12 cellular contexts compared by ENCODE assay signal in the genomic region with DNA sequence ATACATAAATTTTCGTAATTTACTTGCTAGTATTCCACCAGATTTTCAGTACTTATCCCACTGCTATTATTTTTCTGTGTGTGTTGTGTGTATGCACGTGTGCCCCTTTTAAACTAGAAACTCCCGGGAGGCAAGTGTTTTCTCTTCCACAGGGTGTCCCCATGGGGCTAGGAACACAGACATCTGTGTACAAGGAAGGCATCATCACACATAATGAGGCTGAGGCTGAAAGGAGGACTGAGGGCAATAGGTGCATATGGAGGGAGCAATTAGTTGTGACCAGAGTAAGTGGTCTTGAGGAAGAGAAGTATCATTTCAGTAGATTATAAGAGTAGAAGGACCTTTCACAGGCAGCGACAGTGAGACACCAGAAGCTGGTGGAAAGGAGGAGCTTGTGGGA. TPM values are rescaled to one million over a fixed set of nuclear protein-coding genes. Genes with fewer than 3 reads are reported as not detected.
A peak's percentile ranks its signal among the peaks of the same experiment; 100 is the strongest.
DNase-seq lines count a peak whose midpoint lies in the region; ATAC-seq and TF ChIP-seq lines count a peak whose summit lies in the region.
"Had no signal": no experiment of that assay in that cellular context is flagged by ENCODE, and none has a peak within 500 bp of the region (broad histone marks: within the 10 kb centered on the region; RNA-seq: fewer than 3 reads in every experiment).

No MANE protein-coding gene starts in this region.

- DNase-seq in Ammon's horn (ENCODE audit: low spot score): peak; percentile 57
- DNase-seq in DMS79 treated with DMSO at 0.1 percent for 48 hours (lab: John Stamatoyannopoulos, UW): peak; percentile 72
- DNase-seq in OCI-M1 (lab: John Stamatoyannopoulos, UW): peak; percentile 78
- no peak for DNase-seq in endodermal cell
- no peak for DNase-seq in SK-N-DZ (ENCODE audit: low spot score)
- DNase-seq in SKM-1 treated with dmso at 0.1 percent for 144 hours (lab: John Stamatoyannopoulos, UW; ENCODE audit: unreplicated experiment): no peak
- DNase-seq: GDM1; NK-92 treated with Interleukin-12 subunit alpha and Interleukin-12 subunit beta, amount 100 ng/mL, for 24 hours; small intestine; substantia nigra had no signal

- no peak for ATAC-seq in GM19395 (IDR thresholded peaks at IDR 0.05; ENCODE audit: unreplicated experiment)
- no peak for ATAC-seq in HG02759 (IDR thresholded peaks at IDR 0.05; ENCODE audit: unreplicated experiment)

- H3K4me3 ChIP-seq in endodermal cell (ENCODE audit: low read length): no peak overlapping the region

- H3K36me3 ChIP-seq in endodermal cell (ENCODE audit: control insufficient read depth, insufficient read depth, low read length): peaks cover 1% of the 10 kb centered on the region

- H3K27me3 ChIP-seq in endodermal cell (ENCODE audit: control insufficient read depth, insufficient read depth, low read length, poor library complexity, severe bottlenecking): peaks cover 12% of the 10 kb centered on the region

- H3K4me3 Mint-ChIP-seq in endodermal cell: no peak overlapping the region

- peaks cover 34% of the 10 kb centered on the region for H3K4me1 Mint-ChIP-seq in endodermal cell

- no peaks in the 10 kb centered on the region for H3K9me3 Mint-ChIP-seq in endodermal cell

- H3K36me3 Mint-ChIP-seq in endodermal cell (ENCODE audit: low read depth): peaks cover 7% of the 10 kb centered on the region

- H3K27ac ChIP-seq in endodermal cell (ENCODE audit: low read depth, low read length): no peak overlapping the region

- peaks cover 15% of the 10 kb centered on the region for H3K27me3 Mint-ChIP-seq in endodermal cell (ENCODE audit: insufficient read depth)

- peaks cover 9% of the 10 kb centered on the region for H3K4me1 ChIP-seq in endodermal cell (ENCODE audit: control insufficient read depth, insufficient read depth, low read length)

- 86 to 100% methylated on average over 1 to 4 of the region's 4 CpGs for WGBS in endodermal cell (ENCODE audit: insufficient coverage in 1 of 2, insufficient read length in 1 of 2), 2 experiments

- peak overlapping the region; percentile 86 for H3K27ac Mint-ChIP-seq in endodermal cell

- TF ChIP-seq CTCF in endodermal cell (conservative IDR thresholded peaks at IDR 0.05): no peak

- H3K9ac ChIP-seq in endodermal cell (ENCODE audit: extremely low read depth, low read length, poor library complexity, severe bottlenecking): no peak overlapping the region

- no peaks in the 10 kb centered on the region for H3K9me3 ChIP-seq in endodermal cell (ENCODE audit: control insufficient read depth, low read length)

RNA-seq across cellular contexts. Expression of a gene that starts 2.1 kb away (rescaled TPM):
- total RNA-seq in endodermal cell: 10 to 100 TPM; 49.4 to 51.9 TPM
- 58.1 TPM for polyA plus RNA-seq in endodermal cell (2013, experiment 1 of 2)
- 49.6 TPM for polyA plus RNA-seq in endodermal cell (2013, experiment 2 of 2)
- polyA plus RNA-seq in SK-N-DZ (2014; cell fraction: cytosol; rRNA removed): 27.9 and 36.1 TPM in 2 replicates
- polyA plus RNA-seq in SK-N-DZ (2014; cell fraction: nucleus; rRNA removed): 65.7 and 103 TPM in 2 replicates

RNA-seq across cellular contexts. Expression of a gene that starts 3.4 kb away (rescaled TPM):
- 1 to 10 TPM; 2.4 to 3.1 TPM for total RNA-seq in endodermal cell
- polyA plus RNA-seq in endodermal cell (2013, experiment 1 of 2): 6.7 TPM
- polyA plus RNA-seq in endodermal cell (2013, experiment 2 of 2): 6.3 TPM
- polyA plus RNA-seq in SK-N-DZ (2014; cell fraction: cytosol; rRNA removed): 5.5 and 7.5 TPM in 2 replicates
- polyA plus RNA-seq in SK-N-DZ (2014; cell fraction: nucleus; rRNA removed): 9.9 and 12.1 TPM in 2 replicates

RNA-seq across cellular contexts. Expression of a gene that starts 17.6 kb away (rescaled TPM):
- 10 to 100 TPM; 43.8 to 44.8 TPM for total RNA-seq in endodermal cell
- 30.6 TPM for polyA plus RNA-seq in endodermal cell (2013, experiment 1 of 2)
- polyA plus RNA-seq in endodermal cell (2013, experiment 2 of 2): 30.8 TPM
- polyA plus RNA-seq in SK-N-DZ (2014; cell fraction: cytosol; rRNA removed): 13.8 and 17.9 TPM in 2 replicates
- 27.4 and 57.6 TPM in 2 replicates for polyA plus RNA-seq in SK-N-DZ (2014; cell fraction: nucleus; rRNA removed)

RNA-seq across cellular contexts. Expression of a gene that starts 19.1 kb away (rescaled TPM):
- total RNA-seq in endodermal cell: 10 to 100 TPM; 45.9 to 54.8 TPM
- polyA plus RNA-seq in endodermal cell (2013, experiment 1 of 2): 42.7 TPM
- polyA plus RNA-seq in endodermal cell (2013, experiment 2 of 2): 40.0 TPM
- polyA plus RNA-seq in SK-N-DZ (2014; cell fraction: cytosol; rRNA removed): 4.3 and 8.1 TPM in 2 replicates
- polyA plus RNA-seq in SK-N-DZ (2014; cell fraction: nucleus; rRNA removed): 27.7 and 52.4 TPM in 2 replicates

RNA-seq across cellular contexts. Expression of a gene that starts 36.2 kb away (rescaled TPM):
- total RNA-seq in endodermal cell: 10 to 100 TPM; 26.9 to 29.1 TPM
- polyA plus RNA-seq in endodermal cell (2013, experiment 1 of 2): 27.6 TPM
- 25.2 TPM for polyA plus RNA-seq in endodermal cell (2013, experiment 2 of 2)
- 12.2 and 14.0 TPM in 2 replicates for polyA plus RNA-seq in SK-N-DZ (2014; cell fraction: cytosol; rRNA removed)
- polyA plus RNA-seq in SK-N-DZ (2014; cell fraction: nucleus; rRNA removed): 17.0 and 18.6 TPM in 2 replicates

Comparison
In these comparisons a context has a peak if more than half of its experiments do, and no peak if none do; other contexts are left out.
1. DNase-seq: peak in Ammon's horn (single experiment), DMS79 treated with DMSO at 0.1 percent for 48 hours (single experiment) and OCI-M1 (single experiment); none in endodermal cell (single experiment), SK-N-DZ (single experiment) and SKM-1 treated with dmso at 0.1 percent for 144 hours (single experiment).